In the genomic region with DNA sequence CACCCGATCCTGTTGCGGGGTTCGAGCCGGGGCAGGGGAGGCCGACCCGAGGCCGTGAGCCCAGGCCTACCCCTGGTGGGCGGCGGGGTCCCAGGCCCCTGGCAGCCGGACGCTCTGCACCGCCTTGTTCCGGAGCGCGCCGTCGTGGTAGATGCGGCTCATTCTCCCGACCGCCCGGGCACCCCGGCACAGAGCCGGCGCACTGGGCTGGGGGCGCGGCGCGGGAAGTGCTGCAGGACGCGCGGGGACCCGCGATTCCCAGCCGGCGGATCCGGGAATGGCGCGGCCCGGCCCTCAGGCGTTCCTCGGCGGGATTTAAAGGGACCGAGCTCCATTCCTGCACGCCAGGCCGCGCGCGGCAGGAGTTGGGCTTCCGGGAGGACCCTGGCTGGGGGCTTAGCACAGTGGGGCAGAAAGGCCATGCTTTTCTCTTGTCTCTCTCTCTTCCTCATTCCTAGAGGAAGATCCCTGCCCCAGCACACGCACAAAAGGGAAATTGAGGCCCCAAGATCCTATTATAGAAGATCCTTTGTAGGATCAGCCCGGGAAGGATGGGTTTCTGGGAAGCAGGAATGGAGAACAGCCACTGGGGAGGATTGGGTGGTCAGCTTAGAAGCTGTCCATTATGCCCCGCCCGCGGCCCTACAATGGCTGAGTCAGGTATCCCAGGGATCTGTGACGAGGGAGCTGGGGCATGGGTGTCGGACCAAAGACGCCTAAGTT, we compare ENCODE assay signal across 8 cellular contexts. TPM values are rescaled to one million over a fixed set of nuclear protein-coding genes. Genes with fewer than 3 reads are reported as not detected.
DNase-seq lines count a peak whose midpoint lies in the region; ATAC-seq and TF ChIP-seq lines count a peak whose summit lies in the region.

A gene (minus strand): TSS at position 279 of the 723 bp plus-strand sequence. CDS start 117 bp downstream, at position 162.

- intact Hi-C loops in activated CD4-positive, alpha-beta T cell treated with anti-CD3 and anti-CD28 coated beads for 36 hours (cut with DNase I, micrococcal nuclease), result no loop called here

- no peak within 1 kb of the TSS for H3K23ac ChIP-seq in mesendoderm (ENCODE audit: low read length)

- peaks cover 30% of the 10 kb centered on the region for H3K27me3 Mint-ChIP-seq in activated CD4-positive, alpha-beta T cell treated with anti-CD3 and anti-CD28 coated beads for 36 hours

- peak; percentile 35 for DNase-seq in activated CD4-positive, alpha-beta T cell treated with anti-CD3 and anti-CD28 coated beads for 36 hours
- no peak for DNase-seq in activated CD4-positive, alpha-beta T cell treated with anti-CD3 and anti-CD28 coated beads, Interleukin-2, amount 50 U/mL, for 48 hours
- DNase-seq in SK-N-DZ (ENCODE audit: low spot score) (peak; percentile 69), epidermal melanocyte (ENCODE audit: insufficient read length, low spot score) (peak; percentile 83), mesendoderm (peak; percentile 68), thoracic aorta (ENCODE audit: low spot score) (no peak), HPDE6-E6E7 (ENCODE audit: extremely low spot score) (no peak)

- H3K4me3 ChIP-seq in mesendoderm (ENCODE audit: low read length) (peak within 1 kb of the TSS; percentile 40), thoracic aorta (peak within 1 kb of the TSS; percentile 90)

- H3K36me3 ChIP-seq in mesendoderm (ENCODE audit: control insufficient read depth, insufficient read depth, low read length) (no peaks in the 10 kb centered on the region), thoracic aorta (peaks cover 3% of the 10 kb centered on the region)

- H3K27me3 ChIP-seq in mesendoderm (ENCODE audit: insufficient read depth, low read length, poor library complexity) (no peaks in the 10 kb centered on the region), thoracic aorta (replicated peaks; ENCODE audit: insufficient read depth) (no peaks in the 10 kb centered on the region)

- peak within 1 kb of the TSS; percentile 56 for H3K4me2 ChIP-seq in mesendoderm (ENCODE audit: low read length)

- H3K27ac ChIP-seq in mesendoderm (ENCODE audit: low read depth, low read length) (no peak within 1 kb of the TSS), thoracic aorta (peak within 1 kb of the TSS; percentile 63 to 73)

- no peak for ATAC-seq in activated CD4-positive, alpha-beta T cell treated with anti-CD3 and anti-CD28 coated beads for 36 hours
- no peak for ATAC-seq in thoracic aorta (ENCODE audit: insufficient number of reproducible peaks, low FRiP score, low read depth)
- ATAC-seq in HG03469 (IDR thresholded peaks at IDR 0.05; ENCODE audit: unreplicated experiment), result no peak

- no peak within 1 kb of the TSS for H2AK5ac ChIP-seq in mesendoderm (ENCODE audit: low read length)

- no peak within 1 kb of the TSS for H4K8ac ChIP-seq in mesendoderm (ENCODE audit: low read depth, low read length)

- H3K9ac ChIP-seq in mesendoderm (ENCODE audit: low read length), result peak within 1 kb of the TSS; percentile 83

- H3K36me3 Mint-ChIP-seq in activated CD4-positive, alpha-beta T cell treated with anti-CD3 and anti-CD28 coated beads for 36 hours (ENCODE audit: low read depth), result no peaks in the 10 kb centered on the region

- H2BK120ac ChIP-seq in mesendoderm (ENCODE audit: low read depth, low read length), result no peak within 1 kb of the TSS

- H3K79me1 ChIP-seq in mesendoderm (ENCODE audit: low read length), result no peaks in the 10 kb centered on the region

- no peaks in the 10 kb centered on the region for H3K79me2 ChIP-seq in mesendoderm (ENCODE audit: control insufficient read depth, insufficient read depth, low read length)

- peak within 1 kb of the TSS; percentile 93 for H3K4ac ChIP-seq in mesendoderm (ENCODE audit: low read depth, low read length)

- H3K9me3 Mint-ChIP-seq in activated CD4-positive, alpha-beta T cell treated with anti-CD3 and anti-CD28 coated beads for 36 hours (ENCODE audit: low read depth), result no peaks in the 10 kb centered on the region

- no peak within 1 kb of the TSS for H3K27ac Mint-ChIP-seq in activated CD4-positive, alpha-beta T cell treated with anti-CD3 and anti-CD28 coated beads for 36 hours

- no peak for TF ChIP-seq CTCF in thoracic aorta (IDR thresholded peaks at IDR 0.05)

- H3K4me1 Mint-ChIP-seq in activated CD4-positive, alpha-beta T cell treated with anti-CD3 and anti-CD28 coated beads for 36 hours, result no peaks in the 10 kb centered on the region

- H3K4me3 Mint-ChIP-seq in activated CD4-positive, alpha-beta T cell treated with anti-CD3 and anti-CD28 coated beads for 36 hours, result no peak within 1 kb of the TSS

- H3K4me1 ChIP-seq in mesendoderm (ENCODE audit: control insufficient read depth, low read depth, low read length), result no peaks in the 10 kb centered on the region
- H3K4me1 ChIP-seq in thoracic aorta (ENCODE audit: control insufficient read depth in 1 of 2, low read depth in 2 of 2), result peaks cover 14 to 15% of the 10 kb centered on the region in 2 donors

- no peaks in the 10 kb centered on the region for H3K9me3 ChIP-seq in thoracic aorta

- POLR2A ChIA-PET in activated CD4-positive, alpha-beta T cell treated with anti-CD3 and anti-CD28 coated beads for 36 hours (lab: Charles Lee), result interaction anchor here (0.5 kb wide), 1 partner anchor 868 kb away, joined by 3 read pairs; no protein-coding TSS in a partner anchor

- no peak within 1 kb of the TSS for H4K5ac ChIP-seq in mesendoderm (ENCODE audit: low read length)

- WGBS in mesendoderm (ENCODE audit: extremely low coverage, insufficient coverage, low lambda C conversion rate), result no CpG with 5 or more reads among the region's 57 CpGs

- no peak within 1 kb of the TSS for H2BK5ac ChIP-seq in mesendoderm (ENCODE audit: low read length)

- CTCF ChIA-PET in activated CD4-positive, alpha-beta T cell treated with anti-CD3 and anti-CD28 coated beads for 36 hours (lab: Charles Lee), result interaction anchor here (0.9 to 1.1 kb wide), 2 partner anchors 14 to 735 kb away, joined by 3 read pairs; no protein-coding TSS in a partner anchor

- H3K18ac ChIP-seq in mesendoderm (ENCODE audit: low read length), result peak within 1 kb of the TSS; percentile 81

- H2BK15ac ChIP-seq in mesendoderm (replicated peaks; ENCODE audit: low read depth), result no peak within 1 kb of the TSS

- peak within 1 kb of the TSS; percentile 92 for H3K56ac ChIP-seq in mesendoderm (ENCODE audit: low read length)

RNA-seq across cellular contexts. Expression of the gene that starts here (rescaled TPM):
- not detected for total RNA-seq in activated CD4-positive, alpha-beta T cell treated with anti-CD3 and anti-CD28 coated beads for 36 hours
- 8.6 and 9.7 TPM in 2 replicates for polyA plus RNA-seq in SK-N-DZ (2014; cell fraction: cytosol; rRNA removed)
- polyA plus RNA-seq in SK-N-DZ (2014; cell fraction: nucleus; rRNA removed), result 8.1 and 8.5 TPM in 2 replicates
- polyA plus RNA-seq in mesendoderm (2013, experiment 1 of 2), result 1.3 TPM
- polyA plus RNA-seq in mesendoderm (2013, experiment 2 of 2), result 1.4 TPM
- 10 to 100 TPM; 19.5 to 21.4 TPM for total RNA-seq in thoracic aorta

Comparison
In these comparisons a context has a peak if more than half of its experiments do, and no peak if none do; other contexts are left out.
1. RNA of the gene that starts here (total RNA-seq): 19.5 to 21.4 TPM in thoracic aorta; not detected in activated CD4-positive, alpha-beta T cell treated with anti-CD3 and anti-CD28 coated beads for 36 hours; every median in the first group is over 10 times any median in the second.
2. Peak in DNase-seq in activated CD4-positive, alpha-beta T cell treated with anti-CD3 and anti-CD28 coated beads for 36 hours; RNA of the gene not detected or under 1 TPM.
3. DNase-seq: peak in SK-N-DZ (single experiment), epidermal melanocyte (single experiment) and mesendoderm (single experiment); none in activated CD4-positive, alpha-beta T cell treated with anti-CD3 and anti-CD28 coated beads, Interleukin-2, amount 50 U/mL, for 48 hours (0 of 2), thoracic aorta (single experiment) and HPDE6-E6E7 (single experiment).